ENCODE assay signal across 30 cellular contexts in genomic region chr12:72110814-72111615, GRCh38.
"Had no signal": no experiment of that assay in that cellular context is flagged by ENCODE, and none has a peak within 500 bp of the region (broad histone marks: within the 10 kb centered on the region; RNA-seq: fewer than 3 reads in every experiment).

No MANE protein-coding gene starts in this region.

- DNase-seq: activated CD4-positive, alpha-beta memory T cell treated with anti-CD3 and anti-CD28 coated beads, Interleukin-2, amount 10 ng/mL, durations not matched to agents 7 days and 5 days; activated CD4-positive, alpha-beta T cell treated with anti-CD3 and anti-CD28 coated beads, Interleukin-2, amount 10 ng/mL, durations not matched to agents 7 days and 5 days; activated CD4-positive, CD25-positive, alpha-beta regulatory T cell treated with anti-CD3 and anti-CD28 coated beads, Interleukin-2, amount 50 U/mL, for 72 hours; activated CD8-positive, alpha-beta memory T cell treated with anti-CD3 and anti-CD28 coated beads, Interleukin-2, amount 50 U/mL, for 48 hours; activated gamma-delta T cell; activated naive CD4-positive, alpha-beta T cell treated with anti-CD3 and anti-CD28 coated beads, Interleukin-2, amount 10 ng/mL, durations not matched to agents 7 days and 5 days; activated naive CD8-positive, alpha-beta T cell treated with anti-CD3 and anti-CD28 coated beads, Interleukin-2, amount 10 ng/mL, durations not matched to agents 7 days and 5 days; activated T-cell treated with anti-CD3 and anti-CD28 coated beads, Interleukin-2, amount 50 U/mL, for 24 hours; amniotic stem cell; brain microvascular endothelial cell; cortex of kidney; heart left ventricle; immature natural killer cell; natural killer cell; ovary; stimulated activated CD4-positive, alpha-beta T cell treated with anti-CD3 and anti-CD28 coated beads, Interleukin-1b, Interleukin-23, amount 100 ng/mL, for 48 hours; stimulated activated CD4-positive, alpha-beta T cell treated with anti-CD3 and anti-CD28 coated beads, Interleukin-4, amount 100 ng/mL, for 4 hours; stimulated activated CD8-positive, alpha-beta memory T cell treated with anti-CD3 and anti-CD28 coated beads, Interleukin-4, amount 100 ng/mL, for 48 hours; stimulated activated naive CD8-positive, alpha-beta T cell treated with anti-CD3 and anti-CD28 coated beads, Interleukin-15, amount 100 ng/mL, for 72 hours; T-helper 17 cell; T1000 had no signal

- FAIRE-seq: astrocyte, endothelial cell of umbilical vein, urothelium cell line had no signal

- H3K27ac ChIP-seq: brain microvascular endothelial cell, heart left ventricle, neutrophil, ovary, prostate gland, right atrium auricular region, suprapubic skin, tibial nerve had no signal

- H3K4me1 ChIP-seq: heart left ventricle, prostate gland, right atrium auricular region, suprapubic skin had no signal

- H3K9me3 ChIP-seq: heart left ventricle, neutrophil, ovary, prostate gland, right atrium auricular region, suprapubic skin, tibial nerve had no signal

- H3K36me3 ChIP-seq: brain microvascular endothelial cell, heart left ventricle, neutrophil, ovary, prostate gland, right atrium auricular region, suprapubic skin, tibial nerve had no signal

- H3K27me3 ChIP-seq: brain microvascular endothelial cell, heart left ventricle, neutrophil, ovary, right atrium auricular region, suprapubic skin, tibial nerve had no signal

- H3K4me3 ChIP-seq: heart left ventricle, ovary, prostate gland, right atrium auricular region, smooth muscle cell, suprapubic skin had no signal
